ENCODE assay signal across 10 cellular contexts in the genomic region with DNA sequence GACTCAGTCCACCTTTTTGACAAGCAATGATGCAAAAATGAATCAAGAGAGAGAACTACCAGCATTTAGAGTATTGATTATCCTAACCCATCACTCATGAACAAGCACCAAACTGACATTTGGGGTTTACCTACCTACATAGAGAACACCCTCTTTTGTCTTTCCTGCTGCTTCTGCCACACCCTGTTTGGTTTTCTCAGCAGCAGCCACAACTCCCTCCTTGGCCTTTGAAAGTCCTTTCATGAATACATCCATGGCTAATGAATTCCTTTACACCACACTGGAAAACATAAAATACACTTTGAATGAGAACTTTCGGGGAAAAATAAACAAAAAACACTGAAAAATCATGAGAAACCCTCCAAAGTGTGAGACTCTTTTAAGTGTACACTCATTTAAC. TPM values are rescaled to one million over a fixed set of nuclear protein-coding genes. Genes with fewer than 3 reads are reported as not detected.
DNase-seq lines count a peak whose midpoint lies in the region; ATAC-seq and TF ChIP-seq lines count a peak whose summit lies in the region.
"Had no signal": no experiment of that assay in that cellular context is flagged by ENCODE, and none has a peak within 500 bp of the region (broad histone marks: within the 10 kb centered on the region; RNA-seq: fewer than 3 reads in every experiment).

No MANE protein-coding gene starts in this region.

- H3K27ac Mint-ChIP-seq in endothelial cell (ENCODE audit: unreplicated experiment) = no peak overlapping the region
- H3K27ac Mint-ChIP-seq in progenitor cell of endocrine pancreas = no peak overlapping the region

- peaks cover 7% of the 10 kb centered on the region for H3K27me3 Mint-ChIP-seq in endothelial cell (ENCODE audit: unreplicated experiment)
- H3K27me3 Mint-ChIP-seq in progenitor cell of endocrine pancreas = peaks cover 15% of the 10 kb centered on the region

- H3K4me3 Mint-ChIP-seq in endothelial cell (ENCODE audit: unreplicated experiment) (peak overlapping the region; percentile 96), progenitor cell of endocrine pancreas (ENCODE audit: low read depth) (peak overlapping the region; percentile 88)

- DNase-seq in G401 (ENCODE audit: low spot score) = peak; percentile 59
- peak; percentile 15 for DNase-seq in SK-MEL-5 (ENCODE audit: low read depth, low spot score)
- no peak for DNase-seq in endothelial cell (ENCODE audit: low spot score)
- DNase-seq in progenitor cell of endocrine pancreas (ENCODE audit: low spot score, unreplicated experiment) = no peak
- no peak for DNase-seq in stimulated activated naive CD4-positive, alpha-beta T cell treated with Interleukin-2 at 50 U/mL for 16 hours (lab: John Stamatoyannopoulos, UW)
- DNase-seq in NCI-H1436 (lab: John Stamatoyannopoulos, UW) = no peak
- DNase-seq: effector memory CD4-positive, alpha-beta T cell; NCI-H1694 had no signal

- H3K9me3 Mint-ChIP-seq in endothelial cell (ENCODE audit: unreplicated experiment) = no peaks in the 10 kb centered on the region
- H3K9me3 Mint-ChIP-seq in progenitor cell of endocrine pancreas (ENCODE audit: low read depth) = no peaks in the 10 kb centered on the region

- no peak for TF ChIP-seq CTCF in endothelial cell (IDR thresholded peaks at IDR 0.05; ENCODE audit: unreplicated experiment)
- TF ChIP-seq CTCF in progenitor cell of endocrine pancreas (IDR thresholded peaks at IDR 0.05; ENCODE audit: unreplicated experiment) = no peak

- H3K4me1 Mint-ChIP-seq in endothelial cell (ENCODE audit: unreplicated experiment) = peaks cover 10% of the 10 kb centered on the region
- peaks cover 11% of the 10 kb centered on the region for H3K4me1 Mint-ChIP-seq in progenitor cell of endocrine pancreas (ENCODE audit: low read depth)

- in situ Hi-C loops in G401 (cut with HindIII; ENCODE audit: low sequenced_read_pairs) = no loop called here
- in situ Hi-C loops in SK-MEL-5 (cut with HindIII; ENCODE audit: low pct_unique_long_range_greater_than_20kb, low sequenced_read_pairs) = no loop called here

- no peak for ATAC-seq in GM21529 (IDR thresholded peaks at IDR 0.05; ENCODE audit: unreplicated experiment)
- ATAC-seq: gastroesophageal sphincter had no signal

- peaks cover 18% of the 10 kb centered on the region for H3K36me3 Mint-ChIP-seq in endothelial cell (ENCODE audit: low read depth, unreplicated experiment)
- H3K36me3 Mint-ChIP-seq in progenitor cell of endocrine pancreas (ENCODE audit: insufficient read depth) = peaks cover 7% of the 10 kb centered on the region

RNA-seq across cellular contexts. Expression of a gene that starts 1.5 kb away (rescaled TPM):
- total RNA-seq in G401 (2014; rRNA removed; shearing (Covaris generic)) = 112 and 125 TPM in 2 replicates
- total RNA-seq in SK-MEL-5 (2014; rRNA removed; shearing (Covaris generic)) = 179 and 186 TPM in 2 replicates
- polyA plus RNA-seq in SK-MEL-5 (2015; cell fraction: cytosol; rRNA removed) = 221 and 235 TPM in 2 replicates
- 51.3 and 60.2 TPM in 2 replicates for polyA plus RNA-seq in SK-MEL-5 (2015; cell fraction: nucleus; rRNA removed)
- total RNA-seq in endothelial cell (ENCODE audit: unreplicated experiment) (49.7 TPM), progenitor cell of endocrine pancreas (13.4 and 16.2 TPM in 2 replicates)

RNA-seq across cellular contexts. Expression of a gene that starts 59.2 kb away (rescaled TPM):
- total RNA-seq in G401 (2014; rRNA removed; shearing (Covaris generic)) = 145 and 225 TPM in 2 replicates
- 0.16 and 0.29 TPM in 2 replicates for total RNA-seq in SK-MEL-5 (2014; rRNA removed; shearing (Covaris generic))
- not detected in 2 replicates for polyA plus RNA-seq in SK-MEL-5 (2015; cell fraction: cytosol; rRNA removed)
- 0.05 TPM in 1 of 2 replicates, not detected in the other for polyA plus RNA-seq in SK-MEL-5 (2015; cell fraction: nucleus; rRNA removed)
- total RNA-seq in endothelial cell (ENCODE audit: unreplicated experiment) (304 TPM), progenitor cell of endocrine pancreas (1.6 and 1.7 TPM in 2 replicates)

Comparison
In these comparisons a context has a peak if more than half of its experiments do, and no peak if none do; other contexts are left out.
1. DNase-seq: peak in G401 (single experiment) and SK-MEL-5 (single experiment); none in endothelial cell (single experiment), progenitor cell of endocrine pancreas (single experiment), stimulated activated naive CD4-positive, alpha-beta T cell treated with Interleukin-2 at 50 U/mL for 16 hours (single experiment) and NCI-H1436 (single experiment).
2. RNA of a gene that starts 59.2 kb away (total RNA-seq): 304 TPM in endothelial cell (single experiment) and 145 to 225 TPM in G401; 1.6 to 1.7 TPM in progenitor cell of endocrine pancreas and 0.16 to 0.29 TPM in SK-MEL-5; every median in the first group is over 10 times any median in the second.